In the genomic region with DNA sequence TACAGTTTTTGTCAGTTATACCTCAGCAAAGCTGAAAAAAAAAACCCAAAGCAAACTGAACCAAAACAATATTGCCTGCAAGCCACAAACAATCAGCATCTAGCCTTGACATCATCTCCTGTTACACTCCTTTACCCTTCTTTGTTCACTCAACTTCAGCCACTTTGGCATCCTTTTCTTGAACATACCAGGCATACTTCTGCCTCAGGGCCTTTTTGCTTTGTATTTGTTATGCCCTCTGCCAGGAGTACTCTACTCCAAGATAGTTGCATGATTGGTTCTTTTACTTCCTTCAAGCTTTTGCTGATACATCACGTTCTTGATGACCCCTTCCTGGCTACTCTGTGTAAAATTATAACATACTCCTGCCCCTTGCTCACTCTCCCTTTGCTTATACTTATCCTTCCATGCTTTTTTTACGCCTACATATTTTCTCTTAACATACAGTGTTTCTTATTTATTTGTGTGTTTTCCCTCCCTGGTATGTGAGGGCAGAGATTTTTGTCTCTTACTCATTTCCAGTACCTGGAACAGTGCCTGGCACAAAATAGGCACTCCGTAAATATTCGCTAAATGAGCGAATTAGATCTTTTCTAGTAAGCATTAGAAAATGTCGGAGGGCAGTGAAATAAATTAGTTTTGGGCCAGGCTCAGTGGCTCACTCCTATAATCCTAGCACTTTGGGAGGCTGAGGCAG, we compare ENCODE assay signal across 12 cellular contexts. TPM values are rescaled to one million over a fixed set of nuclear protein-coding genes. Genes with fewer than 3 reads are reported as not detected.
DNase-seq lines count a peak whose midpoint lies in the region; ATAC-seq and TF ChIP-seq lines count a peak whose summit lies in the region.
"Had no signal": no experiment of that assay in that cellular context is flagged by ENCODE, and none has a peak within 500 bp of the region (broad histone marks: within the 10 kb centered on the region; RNA-seq: fewer than 3 reads in every experiment).

No MANE protein-coding gene starts in this region.

- peaks cover 4% of the 10 kb centered on the region; the same call in 1 of the 2 replicates for H4K20me1 ChIP-seq in OCI-LY7 (ENCODE audit: insufficient read depth, low read length)

- peaks cover 25% of the 10 kb centered on the region for H3K79me2 ChIP-seq in OCI-LY7 (ENCODE audit: insufficient read depth, low read depth, low read length)

- intact Hi-C loops in OCI-LY7 (cut with micrococcal nuclease; ENCODE audit: unreplicated experiment), result no loop called here

- CTCF ChIA-PET in OCI-LY7 (lab: Charles Lee; ENCODE audit: unreplicated experiment), result no interaction called here

- peaks cover 14% of the 10 kb centered on the region for H3K36me3 Mint-ChIP-seq in neural crest cell (ENCODE audit: low read depth)

- TF ChIP-seq CTCF in neural crest cell (conservative IDR thresholded peaks at IDR 0.05), result no peak
- TF ChIP-seq CTCF in OCI-LY7 (conservative IDR thresholded peaks at IDR 0.05; ENCODE audit: low read length), result no peak

- peaks cover 27% of the 10 kb centered on the region for H3K36me3 ChIP-seq in OCI-LY7 (ENCODE audit: insufficient read depth, low read length)

- peaks cover 7% of the 10 kb centered on the region; the same call in 1 of the 2 replicates for H3K9me3 ChIP-seq in OCI-LY7 (ENCODE audit: low read length)

- no TSS peak for BruUV-seq in OCI-LY7 (replicated peaks; lab: Mats Ljungman, UMichigan)

- no peak overlapping the region for H3K27ac ChIP-seq in OCI-LY7 (ENCODE audit: low read depth, low read length, poor library complexity, severe bottlenecking)

- H3K4me3 ChIP-seq in OCI-LY7 (ENCODE audit: low read depth, low read length, poor library complexity, severe bottlenecking), result no peak overlapping the region

- no peak overlapping the region for H3K4me3 Mint-ChIP-seq in neural crest cell
- H3K4me3 Mint-ChIP-seq: memory B cell had no signal

- DNase-seq in Daoy (ENCODE audit: low read depth), result peak; percentile 5
- DNase-seq in SK-MEL-5 (ENCODE audit: low read depth, low spot score), result peak; percentile 27
- DNase-seq in fibroblast of peridontal ligament (ENCODE audit: extremely low read depth), result peak; percentile 79
- no peak for DNase-seq in neural crest cell (ENCODE audit: low read depth, low spot score)
- DNase-seq in NCI-H1694 (lab: John Stamatoyannopoulos, UW), result no peak
- no peak for DNase-seq in OCI-LY7 (ENCODE audit: low spot score)
- DNase-seq: anterior cingulate cortex, DND-41, NCI-H2227 treated with DMSO at 0.1 percent for 48 hours had no signal

- H3K4me2 ChIP-seq in OCI-LY7 (ENCODE audit: low read length), result no peak overlapping the region

- H2AFZ ChIP-seq in OCI-LY7 (ENCODE audit: low read length), result no peak overlapping the region

- peak overlapping the region; percentile 60 for H3K27ac Mint-ChIP-seq in neural crest cell (ENCODE audit: unreplicated experiment)
- H3K27ac Mint-ChIP-seq: memory B cell had no signal

- no peaks in the 10 kb centered on the region for H3K4me1 ChIP-seq in OCI-LY7 (ENCODE audit: insufficient read depth, low read length, poor library complexity, severe bottlenecking)

- H3K4me1 Mint-ChIP-seq in neural crest cell, result peaks cover 38% of the 10 kb centered on the region
- H3K4me1 Mint-ChIP-seq: memory B cell had no signal

- ATAC-seq in HG03432 (IDR thresholded peaks at IDR 0.05; ENCODE audit: unreplicated experiment) (no peak), HG03460 (IDR thresholded peaks at IDR 0.05; ENCODE audit: unreplicated experiment) (no peak)

- H3K27me3 Mint-ChIP-seq in neural crest cell (ENCODE audit: low read depth), result no peaks in the 10 kb centered on the region
- H3K27me3 Mint-ChIP-seq: memory B cell had no signal

- no peaks in the 10 kb centered on the region for H3K9me3 Mint-ChIP-seq in neural crest cell
- H3K9me3 Mint-ChIP-seq: memory B cell had no signal

- in situ Hi-C loops in SK-MEL-5 (cut with HindIII; ENCODE audit: low pct_unique_long_range_greater_than_20kb, low sequenced_read_pairs), result no loop called here

- POLR2A ChIA-PET in OCI-LY7 (lab: Charles Lee), result no interaction called here

- H3K9me2 ChIP-seq in OCI-LY7 (ENCODE audit: insufficient read depth, low read length), result no peaks in the 10 kb centered on the region

RNA-seq across cellular contexts. Expression of gene ABI2, which starts 12.7 kb away (rescaled TPM):
- 21.9 and 25.7 TPM in 2 replicates for total RNA-seq in Daoy (2014; rRNA removed; shearing (Covaris generic))
- 22.9 and 24.9 TPM in 2 replicates for total RNA-seq in SK-MEL-5 (2014; rRNA removed; shearing (Covaris generic))
- 38.5 and 49.6 TPM in 2 replicates for polyA plus RNA-seq in SK-MEL-5 (2015; cell fraction: cytosol; rRNA removed)
- 37.1 and 39.0 TPM in 2 replicates for polyA plus RNA-seq in SK-MEL-5 (2015; cell fraction: nucleus; rRNA removed)
- total RNA-seq in neural crest cell (147 and 162 TPM in 2 replicates), OCI-LY7 (2022) (64.6 and 71.5 TPM in 2 replicates)
- 24.0 and 37.9 TPM in 2 replicates for total RNA-seq in OCI-LY7 (2014; rRNA removed; shearing (Covaris generic))

Comparison
In these comparisons a context has a peak if more than half of its experiments do, and no peak if none do; other contexts are left out.
1. DNase-seq: peak in Daoy (single experiment), SK-MEL-5 (single experiment) and fibroblast of peridontal ligament (single experiment); none in neural crest cell (single experiment), NCI-H1694 (single experiment) and OCI-LY7 (single experiment).